Comparison of ENCODE assay signal across 2 cellular contexts in the genomic region with DNA sequence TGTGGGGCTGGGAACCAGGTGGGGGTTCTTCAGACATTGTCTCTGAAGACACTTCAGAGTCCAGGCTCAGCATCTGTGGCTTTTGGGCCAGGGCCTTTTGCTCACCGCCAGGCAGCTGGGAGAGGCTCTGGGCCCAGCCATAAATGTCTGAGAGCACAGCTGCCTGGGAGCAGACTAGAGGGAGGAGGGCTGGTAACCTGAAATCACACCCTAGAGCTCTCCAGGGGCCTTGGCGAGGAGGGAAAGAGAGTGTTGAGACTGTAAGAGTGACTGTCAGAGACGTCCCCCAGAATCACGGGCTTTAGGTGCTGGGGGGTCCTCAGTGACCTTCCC.
TF ChIP-seq lines count a peak whose summit lies in the region.

No MANE protein-coding gene starts in this region.

TF ChIP-seq in A549, 52 proteins besides CTCF, POLR2A, EP300 and RAD21:
- TF ChIP-seq ZFP36 (IDR thresholded peaks at IDR 0.05; ENCODE audit: borderline replicate concordance, partially characterized antibody) (no peak), MAFK (IDR thresholded peaks at IDR 0.05; ENCODE audit: partially characterized antibody) (no peak), SMC3 (IDR thresholded peaks at IDR 0.05) (no peak), EHF (CRISPR knock-in tag; IDR thresholded peaks at IDR 0.05) (no peak), HDAC2 (IDR thresholded peaks at IDR 0.05) (no peak)

TF ChIP-seq in HCT116, 20 proteins besides CTCF, POLR2A, EP300 and RAD21:
- TF ChIP-seq CEBPB (IDR thresholded peaks at IDR 0.05; ENCODE audit: low read depth) (no peak), TCF7L2 (IDR thresholded peaks at IDR 0.05; ENCODE audit: borderline replicate concordance, extremely low read depth, insufficient read depth, insufficient read length) (no peak), EZH2 (IDR thresholded peaks at IDR 0.05) (no peak), ELF1 (IDR thresholded peaks at IDR 0.05; ENCODE audit: borderline replicate concordance, low read depth) (no peak), ZBTB33 (IDR thresholded peaks at IDR 0.05; ENCODE audit: extremely low read depth, insufficient replicate concordance, low read length) (no peak), CBX3 (IDR thresholded peaks at IDR 0.05; ENCODE audit: low read depth) (no peak), YY1 (IDR thresholded peaks at IDR 0.05; ENCODE audit: extremely low read depth, insufficient replicate concordance, low read depth, low read length) (no peak), ZFX (IDR thresholded peaks at IDR 0.05) (no peak), EGR1 (IDR thresholded peaks at IDR 0.05; ENCODE audit: low read depth) (no peak), FOSL1 (IDR thresholded peaks at IDR 0.05; ENCODE audit: low read depth) (no peak), ZNF274 (IDR thresholded peaks at IDR 0.05; ENCODE audit: low read depth, low read length) (no peak)
- TF ChIP-seq, protein P1, sequence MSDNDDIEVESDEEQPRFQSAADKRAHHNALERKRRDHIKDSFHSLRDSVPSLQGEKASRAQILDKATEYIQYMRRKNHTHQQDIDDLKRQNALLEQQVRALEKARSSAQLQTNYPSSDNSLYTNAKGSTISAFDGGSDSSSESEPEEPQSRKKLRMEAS (IDR thresholded peaks at IDR 0.05) = no peak
